ENCODE assay signal across 11 cellular contexts in the genomic region with DNA sequence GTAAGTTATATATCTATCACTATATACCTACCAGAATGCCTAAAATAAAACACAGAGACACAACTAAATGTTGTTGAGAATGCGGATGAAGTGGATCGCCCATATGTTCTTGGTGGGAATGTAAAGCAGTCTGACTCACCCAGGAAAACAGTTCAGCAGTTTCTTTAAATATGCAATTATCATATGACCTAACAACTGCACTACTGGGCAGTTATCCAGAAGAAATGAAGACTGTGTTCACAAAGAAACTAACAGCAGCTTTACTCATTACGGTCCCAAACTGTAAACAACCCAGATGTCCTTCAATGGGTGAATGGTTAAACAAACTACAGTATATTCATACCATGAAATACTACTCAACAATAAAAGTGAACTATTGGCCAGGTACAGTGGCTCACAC. TPM values are rescaled to one million over a fixed set of nuclear protein-coding genes. Genes with fewer than 3 reads are reported as not detected.
A peak's percentile ranks its signal among the peaks of the same experiment; 100 is the strongest.
DNase-seq lines count a peak whose midpoint lies in the region; ATAC-seq and TF ChIP-seq lines count a peak whose summit lies in the region.
"Had no signal": no experiment of that assay in that cellular context is flagged by ENCODE, and none has a peak within 500 bp of the region (broad histone marks: within the 10 kb centered on the region; RNA-seq: fewer than 3 reads in every experiment).

No MANE protein-coding gene starts in this region.

- 42 to 54% (median 48%) methylated on average over 3 of the region's 3 CpGs for WGBS in heart left ventricle, 4 donors

- TF ChIP-seq CTCF in heart left ventricle (IDR thresholded peaks at IDR 0.05) (no peak), left ventricle myocardium inferior (IDR thresholded peaks at IDR 0.05; ENCODE audit: borderline replicate concordance) (no peak), activated B cell treated with CpG ODN at 0.5 μM for 24 hours (IDR thresholded peaks at IDR 0.05) (no peak), foreskin fibroblast (IDR thresholded peaks at IDR 0.05; ENCODE audit: low read depth, low read length) (no peak)

- H3K4me1 ChIP-seq in heart left ventricle = peaks cover 0 to 19% (median 2%) of the 10 kb centered on the region in 12 donors
- peaks cover 9% of the 10 kb centered on the region for H3K4me1 ChIP-seq in left ventricle myocardium inferior
- peaks cover 0 to 18% (median 2%) of the 10 kb centered on the region in 5 donors for H3K4me1 ChIP-seq in subcutaneous abdominal adipose tissue (ENCODE audit: control insufficient read depth in 5 of 5, insufficient read depth in 5 of 5, low read length in 5 of 5)

- H3K4me3 ChIP-seq in heart left ventricle (no peak overlapping the region), left ventricle myocardium inferior (no peak overlapping the region), foreskin fibroblast (ENCODE audit: low read depth in 1 of 2, low read length in 2 of 2) (no peak overlapping the region), subcutaneous abdominal adipose tissue (ENCODE audit: low read depth in 1 of 5, low read length in 5 of 5) (peak overlapping the region in 1 of 5 donors; percentile 16)

- no peak for TF ChIP-seq POLR2A in heart left ventricle (IDR thresholded peaks at IDR 0.05)

- H3K27me3 ChIP-seq in heart left ventricle (no peaks in the 10 kb centered on the region), left ventricle myocardium inferior (ENCODE audit: low read depth) (no peaks in the 10 kb centered on the region), subcutaneous abdominal adipose tissue (ENCODE audit: control insufficient read depth in 5 of 5, insufficient read depth in 4 of 5, low read length in 5 of 5) (no peaks in the 10 kb centered on the region)

- H3K9me3 Mint-ChIP-seq in activated B cell treated with CpG ODN at 0.5 μM for 24 hours = no peaks in the 10 kb centered on the region

- peak overlapping the region; percentile 87 for H3K27ac Mint-ChIP-seq in activated B cell treated with CpG ODN at 0.5 μM for 24 hours

- CTCF ChIA-PET in activated B cell treated with CpG ODN at 0.5 μM for 24 hours (lab: Charles Lee) = interaction anchor here (1.1 kb wide), 1 partner anchor 18 kb away, joined by 3 read pairs; no protein-coding TSS in a partner anchor

- no peak overlapping the region for H3K9ac ChIP-seq in subcutaneous abdominal adipose tissue (ENCODE audit: low read length in 5 of 5)

- POLR2A ChIA-PET in activated B cell treated with CpG ODN at 0.5 μM for 24 hours (lab: Charles Lee) = interaction anchor here (1.0 to 1.6 kb wide), 6 partner anchors 11 to 19 kb away, joined by 3 to 11 read pairs (median 4); a partner anchor contains a TSS

- H3K4me1 Mint-ChIP-seq in activated B cell treated with CpG ODN at 0.5 μM for 24 hours = peaks cover 61% of the 10 kb centered on the region

- no peaks in the 10 kb centered on the region for H3K27me3 Mint-ChIP-seq in activated B cell treated with CpG ODN at 0.5 μM for 24 hours

- no peak overlapping the region for H3K4me3 Mint-ChIP-seq in activated B cell treated with CpG ODN at 0.5 μM for 24 hours

- H3K27ac ChIP-seq in heart left ventricle (peak overlapping the region in 1 of 12 donors; percentile 46), left ventricle myocardium inferior (replicated peaks) (no peak overlapping the region), subcutaneous abdominal adipose tissue (ENCODE audit: low read depth, low read length) (peak overlapping the region; percentile 6)

- DNase-seq in heart left ventricle (no peak), left ventricle myocardium inferior (no peak), activated B cell treated with CpG ODN at 0.5 μM for 24 hours (no peak), foreskin fibroblast (peak; percentile 82 to 91), CD1c-positive myeloid dendritic cell (ENCODE audit: extremely low spot score) (no peak), NCI-H345 treated with DMSO at 0.1 percent for 48 hours (lab: John Stamatoyannopoulos, UW; ENCODE audit: unreplicated experiment) (no peak)
- DNase-seq in activated effector memory CD4-positive, alpha-beta T cell treated with anti-CD3 and anti-CD28 coated beads, Interleukin-2, amount 50 U/mL, for 16 hours = no peak
- DNase-seq: glutamatergic neuron; NK-92 treated with Interleukin-12 subunit alpha and Interleukin-12 subunit beta, amount 100 ng/mL, for 24 hours; stimulated activated naive CD4-positive, alpha-beta T cell had no signal

- H3K9me3 ChIP-seq in heart left ventricle (no peaks in the 10 kb centered on the region), left ventricle myocardium inferior (replicated peaks) (no peaks in the 10 kb centered on the region), subcutaneous abdominal adipose tissue (ENCODE audit: control insufficient read depth in 5 of 5, low read length in 5 of 5) (no peaks in the 10 kb centered on the region)

- H3K36me3 Mint-ChIP-seq in activated B cell treated with CpG ODN at 0.5 μM for 24 hours (ENCODE audit: low read depth) = peaks cover 12% of the 10 kb centered on the region

- ATAC-seq in heart left ventricle (peak in 3 of 4 donors; percentile 44 to 56 (median 50)), activated B cell treated with CpG ODN at 0.5 μM for 24 hours (ENCODE audit: low read depth) (no peak)

- intact Hi-C loops in heart left ventricle (cut with DNase I) = no loop called here
- intact Hi-C loops in left ventricle myocardium inferior (cut with micrococcal nuclease) = no loop called here
- intact Hi-C loops in activated B cell treated with CpG ODN at 0.5 μM for 24 hours (cut with micrococcal nuclease) = no loop called here

- peaks cover 0 to 28% (median under 1%) of the 10 kb centered on the region in 9 donors for H3K36me3 ChIP-seq in heart left ventricle
- no peaks in the 10 kb centered on the region for H3K36me3 ChIP-seq in left ventricle myocardium inferior
- H3K36me3 ChIP-seq in subcutaneous abdominal adipose tissue (ENCODE audit: control insufficient read depth in 5 of 5, insufficient read depth in 5 of 5, low read length in 5 of 5) = peaks cover 0 to 7% (median 0%) of the 10 kb centered on the region in 5 donors

RNA-seq across cellular contexts. Expression of a gene that starts 14.3 kb away (rescaled TPM):
- total RNA-seq in heart left ventricle (1 to 10 TPM in 2 of 9 donors, under 1 TPM in 7; 0.14 to 3.0 (median 0.47) TPM), left ventricle myocardium inferior (0.25 TPM), activated B cell treated with CpG ODN at 0.5 μM for 24 hours (184 and 225 TPM in 2 replicates)
- under 1 TPM; 0.19 to 0.23 TPM for polyA plus RNA-seq in heart left ventricle

RNA-seq across cellular contexts. Expression of a gene that starts 46.8 kb away (rescaled TPM):
- total RNA-seq in heart left ventricle (10 to 100 TPM; 10.9 to 22.9 (median 16.9) TPM), left ventricle myocardium inferior (15.7 TPM), activated B cell treated with CpG ODN at 0.5 μM for 24 hours (20.9 and 24.0 TPM in 2 replicates)
- 10 to 100 TPM; 11.8 to 14.3 TPM for polyA plus RNA-seq in heart left ventricle

Comparison
In these comparisons a context has a peak if more than half of its experiments do, and no peak if none do; other contexts are left out.
1. DNase-seq: peak in foreskin fibroblast (2 of 2); none in heart left ventricle (0 of 5), left ventricle myocardium inferior (single experiment), activated B cell treated with CpG ODN at 0.5 μM for 24 hours (single experiment), CD1c-positive myeloid dendritic cell (single experiment), activated effector memory CD4-positive, alpha-beta T cell treated with anti-CD3 and anti-CD28 coated beads, Interleukin-2, amount 50 U/mL, for 16 hours (single experiment) and NCI-H345 treated with DMSO at 0.1 percent for 48 hours (single experiment).
2. RNA of a gene that starts 14.3 kb away (total RNA-seq): 184 to 225 TPM in activated B cell treated with CpG ODN at 0.5 μM for 24 hours; 0.14 to 3.0 TPM in heart left ventricle and 0.25 TPM in left ventricle myocardium inferior (single experiment); every median in the first group is over 10 times any median in the second.